16 cellular contexts compared by ENCODE assay signal in genomic region chr5:132299901-132300300, GRCh38. TPM values are rescaled to one million over a fixed set of nuclear protein-coding genes. Genes with fewer than 3 reads are reported as not detected.
A peak's percentile ranks its signal among the peaks of the same experiment; 100 is the strongest.
DNase-seq lines count a peak whose midpoint lies in the region; ATAC-seq, FAIRE-seq and TF ChIP-seq lines count a peak whose summit lies in the region.
"Had no signal": no experiment of that assay in that cellular context is flagged by ENCODE, and none has a peak within 500 bp of the region (broad histone marks: within the 10 kb centered on the region; RNA-seq: fewer than 3 reads in every experiment).

No MANE protein-coding gene starts in this region.

- H3K4me3 ChIP-seq in left ventricle myocardium inferior = no peak overlapping the region
- H3K4me3 ChIP-seq in NB4 (ENCODE audit: low read depth, low read length) = peak overlapping the region; percentile 19
- no peak overlapping the region for H3K4me3 ChIP-seq in K562

- in situ Hi-C loops in K562 (cut with MboI) (no loop called here), ACHN (cut with HindIII; ENCODE audit: low pct_ligation_motif_present, low pct_unique_long_range_greater_than_20kb, low sequenced_read_pairs) (no loop called here)

- no peak for TF ChIP-seq POLR2A in NB4 (IDR thresholded peaks at IDR 0.05; ENCODE audit: extremely low read depth, insufficient read length)
- TF ChIP-seq POLR2A in K562 (conservative IDR thresholded peaks at IDR 0.05) = no peak

- H3K27me3 ChIP-seq in left ventricle myocardium inferior (ENCODE audit: low read depth) (no peaks in the 10 kb centered on the region), K562 (ENCODE audit: control insufficient read depth in 2 of 2, insufficient read depth in 2 of 2, low read length in 2 of 2) (no peaks in the 10 kb centered on the region)

- DNase-seq in left ventricle myocardium inferior = no peak
- DNase-seq in left ventricle myocardium superior = no peak
- no peak for DNase-seq in NB4 (ENCODE audit: low read depth)
- no peak for DNase-seq in K562 (ENCODE audit: extremely low read depth in 1 of 4, low spot score in 3 of 4)
- DNase-seq in ACHN = no peak
- DNase-seq in NCI-H524 treated with DMSO at 0.1 percent for 48 hours (lab: John Stamatoyannopoulos, UW) = no peak
- DNase-seq in SW480 (ENCODE audit: low spot score) = no peak
- DNase-seq: DND-41, GDM1, IMR-90 had no signal

- no TSS peak for BruUV-seq in K562 (replicated peaks; lab: Mats Ljungman, UMichigan)

- peaks cover 7% of the 10 kb centered on the region for H3K9me3 ChIP-seq in left ventricle myocardium inferior (replicated peaks)
- peaks cover 2% of the 10 kb centered on the region; the same call in 1 of the 2 replicates for H3K9me3 ChIP-seq in K562 (replicated peaks; ENCODE audit: control insufficient read depth, insufficient read depth, low read depth, low read length)

- peaks cover 4% of the 10 kb centered on the region for H3K9me1 ChIP-seq in K562 (ENCODE audit: control insufficient read depth, insufficient read depth, low read length)

- no peak overlapping the region for H2AFZ ChIP-seq in K562 (ENCODE audit: low read depth, low read length)

- no peak for TF ChIP-seq RAD21 in K562 (CRISPR knock-in tag; conservative IDR thresholded peaks at IDR 0.05 in 1 of 2, IDR thresholded peaks at IDR 0.05 in 1 of 2)

- peaks cover 96% of the 10 kb centered on the region for H3K79me2 ChIP-seq in K562 (ENCODE audit: control insufficient read depth, insufficient read depth, low read length)

- no peak for FAIRE-seq in K562 (lab: Jason Lieb, UNC)
- FAIRE-seq: A204.1, GM19239, H54 had no signal

- TF ChIP-seq CTCF in left ventricle myocardium inferior (IDR thresholded peaks at IDR 0.05; ENCODE audit: borderline replicate concordance) (no peak), NB4 (IDR thresholded peaks at IDR 0.05; ENCODE audit: low read depth, low read length) (no peak), K562 (IDR thresholded peaks at IDR 0.05 in 2 of 3, conservative IDR thresholded peaks at IDR 0.05 in 1 of 3; ENCODE audit: insufficient read depth in 2 of 3, low read depth in 1 of 3, low read length in 3 of 3) (no peak)

- peaks cover 44% of the 10 kb centered on the region for H3K4me1 ChIP-seq in left ventricle myocardium inferior
- peaks cover 59 to 67% of the 10 kb centered on the region in 2 experiments for H3K4me1 ChIP-seq in K562 (replicated peaks in 1 of 2; ENCODE audit: control insufficient read depth in 2 of 2, insufficient read depth in 2 of 2, low read length in 2 of 2)

- 0 out of 2 replicates have a peak, but pooled peaks cover 3% of the 10 kb centered on the region for H4K20me1 ChIP-seq in K562 (replicated peaks; ENCODE audit: control insufficient read depth, insufficient read depth, low read length)

- POLR2A ChIA-PET in K562 (lab: Yijun Ruan, JAX) = interaction anchor here (0.6 to 1.1 kb wide), 3 partner anchors 9 to 53 kb away, joined by 3 to 6 read pairs (median 3); no protein-coding TSS in a partner anchor

- no peak overlapping the region for H3K9ac ChIP-seq in K562 (ENCODE audit: insufficient read depth in 1 of 2, low read depth in 2 of 2, low read length in 2 of 2)

- H3K36me3 ChIP-seq in left ventricle myocardium inferior (no peaks in the 10 kb centered on the region), K562 (ENCODE audit: control insufficient read depth, insufficient read depth, low read length) (peaks cover 33% of the 10 kb centered on the region)

- ATAC-seq in left ventricle myocardium superior (no peak), K562 (no peak)
- ATAC-seq: CD8-positive, alpha-beta T cell; HCT116 had no signal

- 34% methylated on average over 2 of the region's 2 CpGs for WGBS in K562 (ENCODE audit: insufficient coverage, low coverage, missing lambda C conversion rate)

- TF ChIP-seq EP300 in K562 (IDR thresholded peaks at IDR 0.05; ENCODE audit: low read length) = no peak

- intact Hi-C loops in left ventricle myocardium inferior (cut with micrococcal nuclease) = no loop called here
- intact Hi-C loops in left ventricle myocardium superior (cut with micrococcal nuclease) = no loop called here
- intact Hi-C loops in K562 (cut with micrococcal nuclease) = no loop called here

- CTCF ChIA-PET in K562 (lab: Yijun Ruan, JAX; ENCODE audit: low intra/inter-chr PET ratio) = no interaction called here

- H3K27ac ChIP-seq in left ventricle myocardium inferior (replicated peaks) (peak overlapping the region; percentile 76), K562 (ENCODE audit: extremely low read depth, low read depth, low read length) (no peak overlapping the region)

- H3K4me2 ChIP-seq in K562 (ENCODE audit: insufficient read depth, low read length) = peak overlapping the region; percentile 63; the same call in 1 of the 2 replicates

TF ChIP-seq in K562, 482 proteins besides CTCF, POLR2A, EP300 and RAD21 (continues in another document):
- TF ChIP-seq PKNOX1 (IDR thresholded peaks at IDR 0.05) = peak; percentile 38; the same call in 1 of the 2 replicates
- TF ChIP-seq KDM1A (IDR thresholded peaks at IDR 0.05) = peak in 1 of 2 experiments; percentile 49; a peak in 1 of 4 replicates
- no peak for TF ChIP-seq ZNF561 (CRISPR knock-in tag; conservative IDR thresholded peaks at IDR 0.05)
- TF ChIP-seq MITF (IDR thresholded peaks at IDR 0.05) = no peak

RNA-seq across cellular contexts. Expression of gene SLC22A4, which starts 5.7 kb away (rescaled TPM):
- total RNA-seq in left ventricle myocardium inferior (2.0 TPM), left ventricle myocardium superior (1.6 TPM), K562 (2014; rRNA removed) (6.5 and 7.9 TPM in 2 replicates), K562 (2014; rRNA removed; fragmentation: Illumina TruSeq; extraction: Trizol) (5.7 and 6.2 TPM in 2 replicates), K562 (2015; rRNA removed; fragmentation: Illumina TruSeq; extraction: Trizol) (4.5 and 4.8 TPM in 2 replicates), K562 (2021) (7.6 and 9.6 TPM in 2 replicates)
- total RNA-seq in K562 (2011; cell fraction: chromatin; rRNA removed; ENCODE audit: low replicate concordance) = 10.8 and 13.1 TPM in 2 replicates
- 15.8 and 21.3 TPM in 2 replicates for total RNA-seq in K562 (2011; cell fraction: nucleolus; rRNA removed)
- total RNA-seq in K562 (2011; cell fraction: nucleoplasm; rRNA removed) = 10.2 and 12.6 TPM in 2 replicates
- polyA plus RNA-seq in K562 (2011; rRNA removed) (5.2 and 9.5 TPM in 2 replicates), K562 (2014; fragmentation: Illumina TruSeq; extraction: Trizol) (5.8 and 6.1 TPM in 2 replicates), K562 (2014; fragmentation: Nextera tagmentation; extraction: Ambion mirVana) (1 to 10 TPM; 2.7 to 2.9 TPM), K562 (2014; rRNA removed) (6.0 and 7.0 TPM in 2 replicates)
- polyA plus RNA-seq in K562 (2011; cell fraction: cytosol; rRNA removed) = 3.8 and 8.4 TPM in 2 replicates
- 9.1 and 22.6 TPM in 2 replicates for polyA plus RNA-seq in K562 (2011; cell fraction: nucleus; rRNA removed)
- polyA plus RNA-seq in K562 (2012) = 1.1 and 2.8 TPM in 2 replicates
- 4.2 and 9.2 TPM in 2 replicates for polyA minus RNA-seq in K562 (2011; rRNA and poly(A)+ RNA removed)
- 4.4 and 7.5 TPM in 2 replicates for polyA minus RNA-seq in K562 (2011; cell fraction: cytosol; rRNA and poly(A)+ RNA removed)
- 7.0 and 13.3 TPM in 2 replicates for polyA minus RNA-seq in K562 (2011; cell fraction: nucleus; rRNA and poly(A)+ RNA removed)

RNA-seq across cellular contexts. Expression of gene PDLIM4, which starts 42.4 kb away (rescaled TPM):
- 4.8 TPM for total RNA-seq in left ventricle myocardium inferior
- 3.8 TPM for total RNA-seq in left ventricle myocardium superior
- total RNA-seq in K562 (2011; cell fraction: chromatin; rRNA removed; ENCODE audit: low replicate concordance) = 15.3 and 55.6 TPM in 2 replicates
- total RNA-seq in K562 (2011; cell fraction: nucleolus; rRNA removed) = 40.3 and 43.7 TPM in 2 replicates
- 22.2 and 23.8 TPM in 2 replicates for total RNA-seq in K562 (2011; cell fraction: nucleoplasm; rRNA removed)
- total RNA-seq in K562 (2014; rRNA removed) = 13.1 and 22.8 TPM in 2 replicates
- 3.5 and 4.5 TPM in 2 replicates for total RNA-seq in K562 (2014; rRNA removed; fragmentation: Illumina TruSeq; extraction: Trizol)
- total RNA-seq in K562 (2015; rRNA removed; fragmentation: Illumina TruSeq; extraction: Trizol) = 12.1 and 12.3 TPM in 2 replicates
- 31.5 and 32.8 TPM in 2 replicates for total RNA-seq in K562 (2021)
- polyA plus RNA-seq in K562 (2011; rRNA removed) = 13.6 and 17.2 TPM in 2 replicates
- 29.6 and 178 TPM in 2 replicates for polyA plus RNA-seq in K562 (2011; cell fraction: cytosol; rRNA removed)
- 34.4 and 101 TPM in 2 replicates for polyA plus RNA-seq in K562 (2011; cell fraction: nucleus; rRNA removed)
- 25.0 and 31.0 TPM in 2 replicates for polyA plus RNA-seq in K562 (2012)
- 28.9 and 44.6 TPM in 2 replicates for polyA plus RNA-seq in K562 (2014; fragmentation: Illumina TruSeq; extraction: Trizol)
- under 1 TPM; 0.28 to 0.73 TPM for polyA plus RNA-seq in K562 (2014; fragmentation: Nextera tagmentation; extraction: Ambion mirVana)
- 14.0 and 21.3 TPM in 2 replicates for polyA plus RNA-seq in K562 (2014; rRNA removed)
- 3.7 and 7.8 TPM in 2 replicates for polyA minus RNA-seq in K562 (2011; rRNA and poly(A)+ RNA removed)
- 29.4 and 30.8 TPM in 2 replicates for polyA minus RNA-seq in K562 (2011; cell fraction: cytosol; rRNA and poly(A)+ RNA removed)
- polyA minus RNA-seq in K562 (2011; cell fraction: nucleus; rRNA and poly(A)+ RNA removed) = 19.0 and 26.5 TPM in 2 replicates
- total RNA-seq: CD8-positive, alpha-beta T cell had no signal
- polyA plus RNA-seq: CD14-positive monocyte had no signal
